Comparison of ENCODE assay signal across 9 cellular contexts in the genomic region with DNA sequence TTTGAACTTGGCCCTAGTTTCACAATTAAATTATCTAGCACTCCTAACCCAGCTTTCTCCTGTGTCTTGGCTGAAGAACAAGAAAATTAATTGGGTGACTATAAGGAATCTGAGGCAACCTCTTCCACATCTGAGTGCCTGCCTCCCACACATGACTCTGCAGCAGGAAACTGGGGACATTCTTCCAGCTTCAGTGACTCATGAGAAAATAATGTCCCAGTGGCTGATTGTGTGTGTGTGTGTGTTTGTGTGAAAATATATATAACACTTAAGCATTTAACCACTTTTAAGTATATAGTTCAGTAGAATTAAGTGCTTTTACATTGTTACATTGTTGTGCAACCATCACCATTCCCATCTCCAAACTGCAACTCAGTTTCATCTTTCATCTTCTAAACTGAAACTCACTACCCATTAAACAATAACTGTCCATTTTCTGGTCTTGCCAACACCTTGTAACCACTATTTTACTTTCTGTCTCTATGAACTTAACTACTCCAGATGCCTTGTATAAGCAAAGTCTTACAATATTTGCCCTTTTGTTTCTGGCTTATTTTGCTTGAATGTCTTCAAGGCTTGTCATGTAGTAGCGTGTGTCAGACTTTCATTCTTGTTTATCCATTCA. TPM values are rescaled to one million over a fixed set of nuclear protein-coding genes. Genes with fewer than 3 reads are reported as not detected.
DNase-seq lines count a peak whose midpoint lies in the region; ATAC-seq and TF ChIP-seq lines count a peak whose summit lies in the region.
"Had no signal": no experiment of that assay in that cellular context is flagged by ENCODE, and none has a peak within 500 bp of the region (broad histone marks: within the 10 kb centered on the region; RNA-seq: fewer than 3 reads in every experiment).

No MANE protein-coding gene starts in this region.

- in situ Hi-C loops in gastrocnemius medialis (cut with MboI; ENCODE audit: low sequenced_read_pairs in 4 of 4): no loop called here

- DNase-seq in SK-N-SH: no peak
- peak in 1 of 2 donors; percentile 23 for DNase-seq in gastrocnemius medialis
- no peak for DNase-seq in HuH-7.5 (ENCODE audit: low spot score)
- no peak for DNase-seq in retina
- DNase-seq in DMS153 treated with DMSO at 0.1 percent for 48 hours (lab: John Stamatoyannopoulos, UW; ENCODE audit: unreplicated experiment): no peak

- TF ChIP-seq RAD21 in SK-N-SH (IDR thresholded peaks at IDR 0.05; ENCODE audit: low read length): no peak

- CTCF ChIA-PET in SK-N-SH (lab: Yijun Ruan, JAX): no interaction called here

- intact Hi-C loops in gastrocnemius medialis (cut with DNase I; ENCODE audit: low total_unique reads): no loop called here

- peak overlapping the region; percentile 47; the same call in 1 of the 2 replicates for H3K4me2 ChIP-seq in SK-N-SH

- H3K4me1 ChIP-seq in SK-N-SH (ENCODE audit: control insufficient read depth in 1 of 2, insufficient read depth in 2 of 2, low read depth in 1 of 2, low read length in 1 of 2) (peaks cover 0 to 16% of the 10 kb centered on the region in 2 experiments; a peak in 2 of 4 replicates), gastroesophageal sphincter (peaks cover 3 to 41% (median 5%) of the 10 kb centered on the region in 3 donors), gastrocnemius medialis (peaks cover 19 to 23% of the 10 kb centered on the region in 2 donors)

- H3K27ac ChIP-seq in SK-N-SH (ENCODE audit: low read depth in 2 of 2, low read length in 1 of 2) (peak overlapping the region in 1 of 2 experiments; percentile 53; a peak in 3 of 4 replicates), gastroesophageal sphincter (peak overlapping the region; percentile 29 to 39 (median 32)), gastrocnemius medialis (peak overlapping the region; percentile 21 to 59 (median 32))

- peak; percentile 80 for ATAC-seq in gastroesophageal sphincter
- peak; percentile 47 to 70 for ATAC-seq in gastrocnemius medialis
- ATAC-seq in GM21526 (IDR thresholded peaks at IDR 0.05; ENCODE audit: low FRiP score, unreplicated experiment): no peak

- H3K9me3 ChIP-seq in SK-N-SH: no peaks in the 10 kb centered on the region
- H3K9me3 ChIP-seq in gastroesophageal sphincter: no peaks in the 10 kb centered on the region
- no peaks in the 10 kb centered on the region for H3K9me3 ChIP-seq in gastrocnemius medialis

- WGBS in SK-N-SH (ENCODE audit: low lambda C conversion rate): 96% methylated on average over 1 of the region's 1 CpG
- 64 to 78% methylated on average over 1 of the region's 1 CpG for WGBS in gastroesophageal sphincter (ENCODE audit: low coverage in 1 of 2), 2 donors

- TF ChIP-seq CTCF in SK-N-SH (IDR thresholded peaks at IDR 0.05) (no peak), gastroesophageal sphincter (IDR thresholded peaks at IDR 0.05) (no peak), gastrocnemius medialis (IDR thresholded peaks at IDR 0.05 in 4 of 5, conservative IDR thresholded peaks at IDR 0.05 in 1 of 5) (no peak)

- H3K4me3 ChIP-seq in GM08714 (ENCODE audit: low read length) (peak overlapping the region; percentile 14; the same call in 1 of the 2 replicates), SK-N-SH (ENCODE audit: low read depth in 2 of 2, low read length in 1 of 2) (no peak overlapping the region), gastroesophageal sphincter (no peak overlapping the region), gastrocnemius medialis (no peak overlapping the region)

- no peaks in the 10 kb centered on the region for H3K9me2 ChIP-seq in SK-N-SH

- no peak for TF ChIP-seq EP300 in SK-N-SH (IDR thresholded peaks at IDR 0.05; ENCODE audit: borderline replicate concordance in 1 of 2, low read depth in 1 of 2, low read length in 1 of 2)
- no peak for TF ChIP-seq EP300 in gastroesophageal sphincter (IDR thresholded peaks at IDR 0.05)

- TF ChIP-seq POLR2A in gastroesophageal sphincter (IDR thresholded peaks at IDR 0.05) (no peak), gastrocnemius medialis (IDR thresholded peaks at IDR 0.05) (no peak)

- POLR2A ChIA-PET in SK-N-SH (lab: Yijun Ruan, JAX): no interaction called here

- H3K36me3 ChIP-seq in SK-N-SH (replicated peaks in 1 of 2; ENCODE audit: control insufficient read depth in 1 of 2, insufficient read depth in 2 of 2, low read length in 1 of 2) (peaks cover 3 to 23% of the 10 kb centered on the region in 2 experiments), gastroesophageal sphincter (peaks cover 3 to 92% of the 10 kb centered on the region in 2 donors), gastrocnemius medialis (peaks cover 3 to 77% of the 10 kb centered on the region in 2 donors)

- H4K20me1 ChIP-seq in SK-N-SH (ENCODE audit: insufficient read depth): no peaks in the 10 kb centered on the region

- no peaks in the 10 kb centered on the region for H3K79me2 ChIP-seq in SK-N-SH (ENCODE audit: insufficient read depth)

- H3K27me3 ChIP-seq in SK-N-SH (ENCODE audit: insufficient read depth): no peaks in the 10 kb centered on the region
- H3K27me3 ChIP-seq in gastroesophageal sphincter: no peaks in the 10 kb centered on the region
- no peaks in the 10 kb centered on the region for H3K27me3 ChIP-seq in gastrocnemius medialis

- H2AFZ ChIP-seq in SK-N-SH (ENCODE audit: low read depth): peak overlapping the region; percentile 73

- H3F3A ChIP-seq in SK-N-SH (replicated peaks; ENCODE audit: insufficient read depth): no peaks in the 10 kb centered on the region

- H3K9ac ChIP-seq in SK-N-SH: no peak overlapping the region

TF ChIP-seq in SK-N-SH, 30 proteins besides CTCF, POLR2A, EP300 and RAD21:
- TF ChIP-seq, protein P1, sequence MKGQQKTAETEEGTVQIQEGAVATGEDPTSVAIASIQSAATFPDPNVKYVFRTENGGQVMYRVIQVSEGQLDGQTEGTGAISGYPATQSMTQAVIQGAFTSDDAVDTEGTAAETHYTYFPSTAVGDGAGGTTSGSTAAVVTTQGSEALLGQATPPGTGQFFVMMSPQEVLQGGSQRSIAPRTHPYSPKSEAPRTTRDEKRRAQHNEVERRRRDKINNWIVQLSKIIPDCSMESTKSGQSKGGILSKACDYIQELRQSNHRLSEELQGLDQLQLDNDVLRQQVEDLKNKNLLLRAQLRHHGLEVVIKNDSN (IDR thresholded peaks at IDR 0.05; ENCODE audit: borderline replicate concordance, low read depth): peak; percentile 31; the same call in 1 of the 2 replicates
- TF ChIP-seq FOSL2 (IDR thresholded peaks at IDR 0.05; ENCODE audit: borderline replicate concordance, low read depth): peak; percentile 61; the same call in 1 of the 2 replicates
- TF ChIP-seq NRF1 (IDR thresholded peaks at IDR 0.05; ENCODE audit: low read depth, low read length): no peak
- TF ChIP-seq ZBTB33 (IDR thresholded peaks at IDR 0.05; ENCODE audit: borderline replicate concordance, low read depth): no peak
- TF ChIP-seq TCF12 (IDR thresholded peaks at IDR 0.05): peak; percentile 52
- peak; percentile 48 for TF ChIP-seq NFIC (IDR thresholded peaks at IDR 0.05; ENCODE audit: borderline replicate concordance)
- peak; percentile 78 for TF ChIP-seq JUND (IDR thresholded peaks at IDR 0.05)

RNA-seq across cellular contexts. Expression of gene TRIM38, which starts 8.7 kb away (rescaled TPM):
- polyA plus RNA-seq in SK-N-SH (2012; rRNA removed): 0.62 and 0.88 TPM in 2 replicates
- polyA plus RNA-seq in SK-N-SH (2012; cell fraction: cytosol; rRNA removed): 0.55 and 0.62 TPM in 2 replicates
- polyA plus RNA-seq in SK-N-SH (2012; cell fraction: nucleus; rRNA removed): 1.6 and 2.5 TPM in 2 replicates
- total RNA-seq in gastroesophageal sphincter (10 to 100 TPM in 1 of 4 donors, 1 to 10 TPM in 3; 6.1 to 10.4 (median 8.2) TPM), gastrocnemius medialis (1 to 10 TPM; 2.2 to 6.7 (median 4.6) TPM)

RNA-seq across cellular contexts. Expression of gene SLC17A2, which starts 40.8 kb away (rescaled TPM):
- polyA plus RNA-seq in SK-N-SH (2012; rRNA removed): not detected in 2 replicates
- not detected in 2 replicates for polyA plus RNA-seq in SK-N-SH (2012; cell fraction: cytosol; rRNA removed)
- polyA plus RNA-seq in SK-N-SH (2012; cell fraction: nucleus; rRNA removed): not detected in 2 replicates
- total RNA-seq in gastroesophageal sphincter (not detected), gastrocnemius medialis (under 1 TPM in 1 of 4 donors, not detected in 3; 0.11 TPM)
- total RNA-seq: temporal lobe had no signal
